8 cellular contexts compared by ENCODE assay signal in the genomic region with DNA sequence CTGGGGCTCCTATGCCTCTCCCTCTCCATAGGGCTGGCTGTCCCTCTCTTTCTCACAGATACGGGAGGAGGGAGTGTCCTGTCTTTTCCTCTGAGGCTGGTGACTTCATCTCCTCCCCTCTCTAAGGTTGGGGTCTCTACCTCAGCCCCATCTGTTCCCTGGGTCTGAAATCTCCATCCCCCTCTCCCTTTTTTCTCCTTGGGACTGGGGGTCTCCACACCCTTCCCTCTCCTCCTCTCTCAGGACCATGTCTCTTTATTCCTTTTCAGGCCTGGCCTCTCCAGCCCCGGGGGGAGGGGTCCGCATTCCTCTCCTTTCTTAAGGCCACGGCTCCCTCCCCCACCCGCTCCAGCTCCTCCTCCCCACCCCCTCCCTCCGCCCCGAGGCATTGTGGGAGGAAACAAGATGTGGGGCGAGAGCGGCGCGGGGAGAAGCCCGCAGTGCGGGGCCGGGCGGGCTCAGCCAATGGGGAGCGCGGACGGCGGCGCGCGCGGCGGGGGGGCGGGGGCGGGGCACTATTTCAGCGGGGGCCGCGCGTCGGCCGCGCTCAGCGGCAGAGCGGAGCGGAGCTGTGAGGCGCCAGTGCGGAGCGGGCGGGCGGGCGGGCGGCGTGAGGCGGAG. TPM values are rescaled to one million over a fixed set of nuclear protein-coding genes. Genes with fewer than 3 reads are reported as not detected.
DNase-seq lines count a peak whose midpoint lies in the region; ATAC-seq and TF ChIP-seq lines count a peak whose summit lies in the region.

A gene (plus strand): TSS at position 550 of the 621 bp plus-strand sequence. CDS start 3,672 bp downstream, outside the sequence.

- H3F3A ChIP-seq in MM.1S (ENCODE audit: insufficient read depth, low read length) (no peaks in the 10 kb centered on the region), neural progenitor cell (ENCODE audit: low read depth) (peaks cover 28% of the 10 kb centered on the region)

- H3K4me3 ChIP-seq in H7 (ENCODE audit: insufficient read depth, low read depth, low read length) (peak within 1 kb of the TSS; percentile 91), MM.1S (ENCODE audit: low read length) (peak within 1 kb of the TSS; percentile 91), SJCRH30 (peak within 1 kb of the TSS; percentile 90), neural progenitor cell (peak within 1 kb of the TSS; percentile 97), stomach smooth muscle (ENCODE audit: low read length in 2 of 2) (peak within 1 kb of the TSS; percentile 89 to 90)

- H3K79me2 ChIP-seq in MM.1S (ENCODE audit: low read length) (peaks cover 46% of the 10 kb centered on the region), neural progenitor cell (ENCODE audit: low read depth) (peaks cover 47% of the 10 kb centered on the region)

- H3K4me2 ChIP-seq in MM.1S (ENCODE audit: low read depth, low read length) = peak within 1 kb of the TSS; percentile 83
- peak within 1 kb of the TSS; percentile 92 for H3K4me2 ChIP-seq in neural progenitor cell

- H3K36me3 ChIP-seq in H7 (replicated peaks; ENCODE audit: control insufficient read depth, insufficient read depth, low read length) (peaks cover 13% of the 10 kb centered on the region), MM.1S (replicated peaks; ENCODE audit: insufficient read depth, low read length) (0 out of 2 replicates have a peak, but pooled peaks cover 5% of the 10 kb centered on the region), SJCRH30 (peaks cover 23% of the 10 kb centered on the region), neural progenitor cell (peaks cover 7% of the 10 kb centered on the region), stomach smooth muscle (ENCODE audit: control insufficient read depth in 2 of 2, insufficient read depth in 2 of 2, low read length in 2 of 2) (peaks cover 10 to 12% of the 10 kb centered on the region in 2 donors)

- H3K4me1 Mint-ChIP-seq in neural progenitor cell = peaks cover 66% of the 10 kb centered on the region

- peaks cover 3% of the 10 kb centered on the region for H3K27me3 Mint-ChIP-seq in neural progenitor cell (ENCODE audit: insufficient read depth, low read depth)

- peak; percentile 82 for ATAC-seq in foreskin keratinocyte

- TF ChIP-seq CTCF in MM.1S (IDR thresholded peaks at IDR 0.05; ENCODE audit: low read length) (no peak), foreskin keratinocyte (conservative IDR thresholded peaks at IDR 0.05) (no peak), neural progenitor cell (IDR thresholded peaks at IDR 0.05) (no peak)

- H3K9me3 ChIP-seq in MM.1S (replicated peaks; ENCODE audit: insufficient read depth, low read length) (no peaks in the 10 kb centered on the region), SJCRH30 (replicated peaks) (no peaks in the 10 kb centered on the region), neural progenitor cell (ENCODE audit: low read depth) (no peaks in the 10 kb centered on the region), stomach smooth muscle (ENCODE audit: control insufficient read depth in 2 of 2, low read length in 2 of 2) (no peaks in the 10 kb centered on the region)

- peaks cover 29% of the 10 kb centered on the region for H4K20me1 ChIP-seq in MM.1S (ENCODE audit: insufficient read depth, low read length)
- H4K20me1 ChIP-seq in neural progenitor cell (ENCODE audit: low read depth) = peaks cover 47% of the 10 kb centered on the region

- H3K27ac ChIP-seq in MM.1S (ENCODE audit: low read length) (peak within 1 kb of the TSS; percentile 42; the same call in 1 of the 2 replicates), SJCRH30 (peak within 1 kb of the TSS; percentile 55), foreskin keratinocyte (peak within 1 kb of the TSS; percentile 66), neural progenitor cell (peak within 1 kb of the TSS; percentile 92), stomach smooth muscle (ENCODE audit: low read length) (peak within 1 kb of the TSS; percentile 85)

- no peaks in the 10 kb centered on the region for H3K9me3 Mint-ChIP-seq in neural progenitor cell

- no peaks in the 10 kb centered on the region for H3K27me3 ChIP-seq in H7 (ENCODE audit: control insufficient read depth, insufficient read depth, low read length)
- 0 out of 2 replicates have a peak, but pooled peaks cover 5% of the 10 kb centered on the region for H3K27me3 ChIP-seq in MM.1S (replicated peaks; ENCODE audit: insufficient read depth, low read length)
- no peaks in the 10 kb centered on the region; the same call in 1 of the 2 replicates for H3K27me3 ChIP-seq in SJCRH30
- H3K27me3 ChIP-seq in foreskin keratinocyte = peaks cover 11% of the 10 kb centered on the region
- H3K27me3 ChIP-seq in neural progenitor cell = no peaks in the 10 kb centered on the region
- H3K27me3 ChIP-seq in stomach smooth muscle (ENCODE audit: control insufficient read depth in 1 of 2, insufficient read depth in 2 of 2, low read length in 2 of 2) = no peaks in the 10 kb centered on the region

- H3K9ac ChIP-seq in MM.1S (ENCODE audit: low read length) (peak within 1 kb of the TSS; percentile 79), neural progenitor cell (peak within 1 kb of the TSS; percentile 93), stomach smooth muscle (ENCODE audit: low read length in 2 of 2) (peak within 1 kb of the TSS; percentile 80 to 82)

- peaks cover 25% of the 10 kb centered on the region for H3K36me3 Mint-ChIP-seq in neural progenitor cell

- DNase-seq in EH (ENCODE audit: low read depth) = peak; percentile 92
- peak; percentile 97 for DNase-seq in H7
- peak; percentile 90 for DNase-seq in MM.1S
- DNase-seq in SJCRH30 = peak; percentile 94 to 95
- peak; percentile 79 for DNase-seq in activated gamma-delta T cell treated with anti-CD3 and anti-CD28 coated beads, Interleukin-2, amount 50 U/mL, for 16 hours (ENCODE audit: low read depth)
- DNase-seq in foreskin keratinocyte = peak; percentile 17 to 46
- peak; percentile 98 for DNase-seq in neural progenitor cell (ENCODE audit: low spot score)

- peak within 1 kb of the TSS; percentile 97 for H3K4me3 Mint-ChIP-seq in neural progenitor cell

- peak within 1 kb of the TSS; percentile 100 for H3K27ac Mint-ChIP-seq in neural progenitor cell

- H3K4me1 ChIP-seq in MM.1S (ENCODE audit: low read length) (peaks cover 10% of the 10 kb centered on the region), SJCRH30 (peaks cover 11% of the 10 kb centered on the region; the same call in 1 of the 2 replicates), foreskin keratinocyte (peaks cover 13% of the 10 kb centered on the region), neural progenitor cell (peaks cover 56% of the 10 kb centered on the region), stomach smooth muscle (ENCODE audit: control insufficient read depth, insufficient read depth, low read length) (peaks cover 34% of the 10 kb centered on the region)

- H2AFZ ChIP-seq in MM.1S (ENCODE audit: low read length) = peak within 1 kb of the TSS; percentile 95
- H2AFZ ChIP-seq in neural progenitor cell (replicated peaks) = no peak within 1 kb of the TSS

- H3K9me2 ChIP-seq in MM.1S (replicated peaks; ENCODE audit: insufficient read depth, low read length) = no peaks in the 10 kb centered on the region

RNA-seq across cellular contexts. Expression of the gene that starts here (rescaled TPM):
- total RNA-seq in H7 (2014; rRNA removed; shearing (Covaris generic)) = 10.2 and 10.5 TPM in 2 replicates
- 14.4 and 16.0 TPM in 2 replicates for total RNA-seq in SJCRH30 (2014; rRNA removed; shearing (Covaris generic))
- total RNA-seq in foreskin keratinocyte = 24.3 and 26.4 TPM in 2 replicates
- 21.4 and 23.6 TPM in 2 replicates for polyA plus RNA-seq in foreskin keratinocyte
- total RNA-seq in neural progenitor cell (ENCODE audit: low replicate concordance) = 46.8 and 52.6 TPM in 2 replicates

Comparison
In these comparisons a context has a peak if more than half of its experiments do, and no peak if none do; other contexts are left out.
1. Peak in every context shown above with its lines: DNase-seq, ATAC-seq, H3K4me3 ChIP-seq and H3K27ac ChIP-seq.
2. DNase-seq: peak in every context shown above with its lines; median percentile 98 in neural progenitor cell; 97 in H7; 94 in SJCRH30; 92 in EH; 90 in MM.1S; 79 in activated gamma-delta T cell treated with anti-CD3 and anti-CD28 coated beads, Interleukin-2, amount 50 U/mL, for 16 hours; 32 in foreskin keratinocyte.
3. H3K27ac ChIP-seq: peak in every context shown above with its lines; median percentile 92 in neural progenitor cell; 85 in stomach smooth muscle; 66 in foreskin keratinocyte; 55 in SJCRH30; 42 in MM.1S.